ENCODE assay signal across 33 cellular contexts in the genomic region with DNA sequence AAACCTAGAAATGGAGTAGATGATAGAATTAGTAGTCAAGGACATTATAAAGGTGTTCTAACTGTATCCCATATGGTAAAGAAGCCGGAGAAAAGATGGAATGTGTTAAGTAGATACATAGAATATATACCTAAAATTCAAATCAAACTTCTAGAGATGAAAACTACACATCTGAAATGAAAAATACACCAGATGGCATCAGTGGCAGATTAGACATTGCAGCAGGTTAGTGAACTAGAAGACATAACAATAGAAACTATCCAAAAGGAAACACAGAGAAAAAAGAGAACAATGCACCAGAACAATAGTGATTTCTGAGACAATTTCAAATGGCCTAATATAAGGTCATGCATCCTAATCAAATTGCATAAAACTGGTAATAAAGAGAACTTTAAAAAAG.
"Had no signal": no experiment of that assay in that cellular context is flagged by ENCODE, and none has a peak within 500 bp of the region (broad histone marks: within the 10 kb centered on the region; RNA-seq: fewer than 3 reads in every experiment).

No MANE protein-coding gene starts in this region.

- ATAC-seq: activated naive CD4-positive, alpha-beta T cell treated with anti-CD3 and anti-CD28 coated beads, Interleukin-2, amount 50 U/mL, for 72 hours; activated naive CD8-positive, alpha-beta T cell treated with anti-CD3 and anti-CD28 coated beads, Interleukin-2, amount 50 U/mL, for 24 hours; activated T-cell treated with anti-CD3 and anti-CD28 coated beads, Interleukin-2, amount 50 U/mL, for 4 hours; activated T-cell treated with anti-CD3 and anti-CD28 coated beads, Interleukin-2, amount 50 U/mL, for 72 hours; activated T-helper 17 cell treated with anti-CD3 and anti-CD28 coated beads, Interleukin-2, amount 50 U/mL, for 72 hours; body of pancreas had no signal

- H3K36me3 ChIP-seq: adrenal gland, ascending aorta, brain microvascular endothelial cell, breast epithelium, cardiac muscle cell had no signal

- H3K9me3 ChIP-seq: adrenal gland, ascending aorta, breast epithelium had no signal

- H3K27me3 ChIP-seq: adrenal gland, ascending aorta, body of pancreas, brain microvascular endothelial cell, breast epithelium, cardiac muscle cell had no signal

- FAIRE-seq: astrocyte, bronchial epithelial cell, colon had no signal

- H3K4me3 ChIP-seq: adrenal gland, ascending aorta, body of pancreas, breast epithelium, cardiac muscle cell had no signal

- DNase-seq: activated effector memory CD4-positive, alpha-beta T cell treated with anti-CD3 and anti-CD28 coated beads, Interleukin-2, amount 50 U/mL, for 16 hours; activated effector memory CD4-positive, alpha-beta T cell treated with Interleukin-2 at 50 U/mL for 16 hours; activated gamma-delta T cell; activated gamma-delta T cell treated with Interleukin-2 at 50 U/mL for 16 hours; activated naive CD4-positive, alpha-beta T cell; activated naive CD4-positive, alpha-beta T cell treated with anti-CD3 and anti-CD28 coated beads for 36 hours; activated naive CD4-positive, alpha-beta T cell treated with anti-CD3 and anti-CD28 coated beads, Interleukin-2, amount 10 ng/mL, durations not matched to agents 7 days and 5 days; activated naive CD4-positive, alpha-beta T cell treated with anti-CD3 and anti-CD28 coated beads, Interleukin-2, amount 50 U/mL, for 16 hours; activated naive CD4-positive, alpha-beta T cell treated with Interleukin-2 at 50 U/mL for 16 hours; activated naive CD8-positive, alpha-beta T cell treated with anti-CD3 and anti-CD28 coated beads for 36 hours; activated naive CD8-positive, alpha-beta T cell treated with anti-CD3 and anti-CD28 coated beads, Interleukin-2, amount 10 ng/mL, durations not matched to agents 7 days and 5 days; activated naive CD8-positive, alpha-beta T cell treated with anti-CD3 and anti-CD28 coated beads, Interleukin-2, amount 50 U/mL, for 24 hours; activated T-cell treated with anti-CD3 and anti-CD28 coated beads, Interleukin-2, amount 50 U/mL, for 4 hours; activated T-cell treated with anti-CD3 and anti-CD28 coated beads, Interleukin-2, amount 50 U/mL, for 48 hours; activated T-cell treated with anti-CD3 and anti-CD28 coated beads, Interleukin-2, amount 50 U/mL, for 72 hours; adrenal gland; amniotic stem cell; amygdala; anterior cingulate cortex; aorta; body of pancreas; brain microvascular endothelial cell; caudate nucleus; central memory CD4-positive, alpha-beta T cell; cerebellar nuclear complex had no signal

- H3K4me1 ChIP-seq: adrenal gland, ascending aorta, body of pancreas had no signal

- H3K27ac ChIP-seq: adrenal gland, ascending aorta, body of pancreas, brain microvascular endothelial cell, breast epithelium, cardiac muscle cell had no signal
